In the genomic region with DNA sequence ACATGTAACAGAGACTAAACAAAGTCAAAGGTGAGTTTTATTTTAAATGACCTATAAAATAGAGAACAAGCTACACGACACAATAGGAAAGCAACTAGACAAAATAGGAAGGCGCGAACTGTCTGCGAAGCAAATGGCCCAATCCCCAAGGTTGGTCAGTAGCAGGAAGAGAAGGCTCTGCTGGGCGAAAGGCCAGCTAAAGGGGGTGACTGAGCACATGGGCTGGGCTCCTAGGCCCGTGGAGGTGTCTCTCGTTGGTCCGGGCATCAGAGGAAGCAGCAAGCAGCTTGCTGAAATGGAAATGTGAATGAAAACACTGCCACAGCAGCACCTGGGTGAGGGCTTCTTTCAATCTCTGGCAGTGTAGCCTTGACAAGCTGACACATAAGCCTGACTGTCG, we compare ENCODE assay signal across 18 cellular contexts.
DNase-seq lines count a peak whose midpoint lies in the region; ATAC-seq and TF ChIP-seq lines count a peak whose summit lies in the region.
"Had no signal": no experiment of that assay in that cellular context is flagged by ENCODE, and none has a peak within 500 bp of the region (broad histone marks: within the 10 kb centered on the region; RNA-seq: fewer than 3 reads in every experiment).

No MANE protein-coding gene starts in this region.

- H4K8ac ChIP-seq in neuronal stem cell (ENCODE audit: low read depth, low read length) = no peak overlapping the region

- no peak for TF ChIP-seq CTCF in lower leg skin (IDR thresholded peaks at IDR 0.05)
- no peak for TF ChIP-seq CTCF in coronary artery (IDR thresholded peaks at IDR 0.05)

- DNase-seq in CD4-positive, CD25-positive, alpha-beta regulatory T cell = no peak
- no peak for DNase-seq in epithelial cell of prostate (ENCODE audit: low read depth, low spot score)
- no peak for DNase-seq in neuronal stem cell (ENCODE audit: low spot score)
- DNase-seq in activated effector memory CD4-positive, alpha-beta T cell treated with anti-CD3 and anti-CD28 coated beads, Interleukin-2, amount 50 U/mL, for 16 hours = no peak
- DNase-seq in NCI-H82 treated with DMSO at 0.1 percent for 48 hours (lab: John Stamatoyannopoulos, UW; ENCODE audit: unreplicated experiment) = no peak
- DNase-seq in lower leg skin (ENCODE audit: low spot score in 2 of 2) = no peak
- no peak for DNase-seq in coronary artery (ENCODE audit: low spot score)
- DNase-seq: activated naive CD4-positive, alpha-beta T cell treated with anti-CD3 and anti-CD28 coated beads, Interleukin-2, amount 10 ng/mL, durations not matched to agents 7 days and 5 days; heart right ventricle; NCI-H1694 treated with DMSO at 0.1 percent for 48 hours; NCI-H510A; OCI-M1 had no signal

- no peak overlapping the region for H2BK5ac ChIP-seq in neuronal stem cell (ENCODE audit: low read length)

- H3K18ac ChIP-seq in neuronal stem cell (ENCODE audit: low read length) = no peak overlapping the region

- no peaks in the 10 kb centered on the region for H3K27me3 ChIP-seq in CD4-positive, CD25-positive, alpha-beta regulatory T cell (ENCODE audit: control insufficient read depth, insufficient read depth, low read length)
- H3K27me3 ChIP-seq in neuronal stem cell (ENCODE audit: control insufficient read depth in 3 of 3, insufficient read depth in 3 of 3, low read depth in 1 of 3, low read length in 3 of 3) = no peaks in the 10 kb centered on the region
- H3K27me3 ChIP-seq: dorsolateral prefrontal cortex, heart right ventricle had no signal

- WGBS in neuronal stem cell (ENCODE audit: extremely low coverage in 2 of 2, insufficient read length in 2 of 2, insufficient replicate concordance in 1 of 2), 2 donors = no CpG with 5 or more reads among the region's 9 CpGs
- 84 to 91% methylated on average over 9 of the region's 9 CpGs for whole genome bisulfite sequencing in lower leg skin, 2 donors

- no peak for ATAC-seq in CD4-positive, CD25-positive, alpha-beta regulatory T cell (ENCODE audit: low read depth in 2 of 2)
- ATAC-seq: right cardiac atrium had no signal

- H2BK120ac ChIP-seq in neuronal stem cell (ENCODE audit: low read depth, low read length) = no peak overlapping the region

- H3K9ac ChIP-seq in neuronal stem cell (ENCODE audit: low read depth, low read length, poor library complexity) = no peak overlapping the region

- H2AK5ac ChIP-seq in neuronal stem cell (ENCODE audit: low read depth, low read length) = no peak overlapping the region

- peaks cover 16% of the 10 kb centered on the region for H3K36me3 Mint-ChIP-seq in CD4-positive, CD25-positive, alpha-beta regulatory T cell
- H3K36me3 Mint-ChIP-seq in IgD-negative memory B cell = peaks cover 6% of the 10 kb centered on the region

- no peaks in the 10 kb centered on the region for H3K27me3 Mint-ChIP-seq in CD4-positive, CD25-positive, alpha-beta regulatory T cell
- no peaks in the 10 kb centered on the region for H3K27me3 Mint-ChIP-seq in IgD-negative memory B cell
- H3K27me3 Mint-ChIP-seq: activated naive CD4-positive, alpha-beta T cell treated with anti-CD3 and anti-CD28 coated beads, Interleukin-2, amount 10 ng/mL, durations not matched to agents 7 days and 5 days; brain had no signal

- peak overlapping the region in 1 of 4 donors; percentile 54 for H3K4me3 Mint-ChIP-seq in CD4-positive, CD25-positive, alpha-beta regulatory T cell
- H3K4me3 Mint-ChIP-seq in IgD-negative memory B cell = peak overlapping the region in 1 of 4 donors; percentile 9
- H3K4me3 Mint-ChIP-seq: activated naive CD4-positive, alpha-beta T cell treated with anti-CD3 and anti-CD28 coated beads, Interleukin-2, amount 10 ng/mL, durations not matched to agents 7 days and 5 days had no signal

- H3K4ac ChIP-seq in neuronal stem cell (ENCODE audit: low read length) = no peak overlapping the region

- H3K4me1 Mint-ChIP-seq in CD4-positive, CD25-positive, alpha-beta regulatory T cell = peaks cover 37 to 98% (median 72%) of the 10 kb centered on the region in 4 donors
- peaks cover 47 to 55% (median 48%) of the 10 kb centered on the region in 3 donors for H3K4me1 Mint-ChIP-seq in IgD-negative memory B cell

- H2BK12ac ChIP-seq in neuronal stem cell (ENCODE audit: low read length) = no peak overlapping the region

- no peak overlapping the region for H3K27ac ChIP-seq in CD4-positive, CD25-positive, alpha-beta regulatory T cell (ENCODE audit: insufficient read depth, low read length, poor library complexity, severe bottlenecking)
- peak overlapping the region; percentile 53 for H3K27ac ChIP-seq in epithelial cell of prostate
- H3K27ac ChIP-seq in neuronal stem cell (replicated peaks; ENCODE audit: low read length) = peak overlapping the region; percentile 3
- no peak overlapping the region for H3K27ac ChIP-seq in coronary artery
- H3K27ac ChIP-seq: dorsolateral prefrontal cortex, heart right ventricle, SK-N-MC, thoracic aorta had no signal

- intact Hi-C loops in lower leg skin (cut with DNase I; ENCODE audit: low total_unique reads) = no loop called here

- TF ChIP-seq POLR2A in lower leg skin (IDR thresholded peaks at IDR 0.05) = no peak

- no peak overlapping the region for H4K91ac ChIP-seq in neuronal stem cell (ENCODE audit: low read depth, low read length, poor library complexity)

- H2AFZ ChIP-seq in neuronal stem cell (ENCODE audit: low read length) = no peak overlapping the region

- no peak overlapping the region for H2BK15ac ChIP-seq in neuronal stem cell (ENCODE audit: low read length)

- no peak overlapping the region for H3K4me2 ChIP-seq in neuronal stem cell (ENCODE audit: insufficient read depth, low read length, poor library complexity, severe bottlenecking)

- no peaks in the 10 kb centered on the region for H3K9me3 ChIP-seq in CD4-positive, CD25-positive, alpha-beta regulatory T cell (ENCODE audit: control insufficient read depth in 2 of 2, low read length in 2 of 2)
- no peaks in the 10 kb centered on the region for H3K9me3 ChIP-seq in neuronal stem cell (replicated peaks in 1 of 2; ENCODE audit: control insufficient read depth in 2 of 2, insufficient read depth in 1 of 2, low read depth in 1 of 2, low read length in 2 of 2)
- H3K9me3 ChIP-seq: heart right ventricle, thoracic aorta had no signal

- H3K79me1 ChIP-seq in neuronal stem cell (ENCODE audit: low read depth, low read length) = peaks cover 18% of the 10 kb centered on the region

- H3K36me3 ChIP-seq in CD4-positive, CD25-positive, alpha-beta regulatory T cell (ENCODE audit: control insufficient read depth, insufficient read depth, low read length) = peaks cover 15% of the 10 kb centered on the region
- peaks cover 5 to 20% of the 10 kb centered on the region in 2 donors for H3K36me3 ChIP-seq in neuronal stem cell (replicated peaks in 1 of 2; ENCODE audit: control insufficient read depth in 2 of 2, insufficient read depth in 2 of 2, low read length in 2 of 2)
- H3K36me3 ChIP-seq: thoracic aorta had no signal

- no peak overlapping the region for H3K4me3 ChIP-seq in CD4-positive, CD25-positive, alpha-beta regulatory T cell (ENCODE audit: low read depth, low read length)
- H3K4me3 ChIP-seq in neuronal stem cell (ENCODE audit: low read length in 2 of 2) = no peak overlapping the region
- no peak overlapping the region for H3K4me3 ChIP-seq in lower leg skin (ENCODE audit: low read depth, poor library complexity, severe bottlenecking)
- no peak overlapping the region for H3K4me3 ChIP-seq in coronary artery
- H3K4me3 ChIP-seq: dorsolateral prefrontal cortex, heart right ventricle, SK-N-MC, thoracic aorta had no signal

- peaks cover 66% of the 10 kb centered on the region for H3K4me1 ChIP-seq in CD4-positive, CD25-positive, alpha-beta regulatory T cell (ENCODE audit: control insufficient read depth, insufficient read depth, low read length, poor library complexity, severe bottlenecking)
- H3K4me1 ChIP-seq in neuronal stem cell (ENCODE audit: control insufficient read depth in 2 of 2, insufficient read depth in 1 of 2, low read depth in 1 of 2, low read length in 2 of 2) = peaks cover 13 to 17% of the 10 kb centered on the region in 2 donors

- peaks cover 0 to 1% (median 0%) of the 10 kb centered on the region in 7 donors for H3K9me3 Mint-ChIP-seq in CD4-positive, CD25-positive, alpha-beta regulatory T cell
- H3K9me3 Mint-ChIP-seq in IgD-negative memory B cell = no peaks in the 10 kb centered on the region
- H3K9me3 Mint-ChIP-seq: activated naive CD4-positive, alpha-beta T cell treated with anti-CD3 and anti-CD28 coated beads, Interleukin-2, amount 10 ng/mL, durations not matched to agents 7 days and 5 days had no signal

- no peak overlapping the region for H3K23ac ChIP-seq in neuronal stem cell (ENCODE audit: low read depth, low read length, poor library complexity)

- H3K27ac Mint-ChIP-seq in CD4-positive, CD25-positive, alpha-beta regulatory T cell = peak overlapping the region in 2 of 3 donors; percentile 12 to 25
- peak overlapping the region; percentile 37 to 59 (median 40) for H3K27ac Mint-ChIP-seq in IgD-negative memory B cell

- no peak overlapping the region for H3K14ac ChIP-seq in neuronal stem cell (ENCODE audit: low read length)

Comparison
In these comparisons a context has a peak if more than half of its experiments do, and no peak if none do; other contexts are left out.
1. H3K27ac ChIP-seq: peak in epithelial cell of prostate (single experiment) and neuronal stem cell (single experiment); none in CD4-positive, CD25-positive, alpha-beta regulatory T cell (single experiment) and coronary artery (0 of 2).